Comparison of ENCODE assay signal across 1 cellular context in the genomic region with DNA sequence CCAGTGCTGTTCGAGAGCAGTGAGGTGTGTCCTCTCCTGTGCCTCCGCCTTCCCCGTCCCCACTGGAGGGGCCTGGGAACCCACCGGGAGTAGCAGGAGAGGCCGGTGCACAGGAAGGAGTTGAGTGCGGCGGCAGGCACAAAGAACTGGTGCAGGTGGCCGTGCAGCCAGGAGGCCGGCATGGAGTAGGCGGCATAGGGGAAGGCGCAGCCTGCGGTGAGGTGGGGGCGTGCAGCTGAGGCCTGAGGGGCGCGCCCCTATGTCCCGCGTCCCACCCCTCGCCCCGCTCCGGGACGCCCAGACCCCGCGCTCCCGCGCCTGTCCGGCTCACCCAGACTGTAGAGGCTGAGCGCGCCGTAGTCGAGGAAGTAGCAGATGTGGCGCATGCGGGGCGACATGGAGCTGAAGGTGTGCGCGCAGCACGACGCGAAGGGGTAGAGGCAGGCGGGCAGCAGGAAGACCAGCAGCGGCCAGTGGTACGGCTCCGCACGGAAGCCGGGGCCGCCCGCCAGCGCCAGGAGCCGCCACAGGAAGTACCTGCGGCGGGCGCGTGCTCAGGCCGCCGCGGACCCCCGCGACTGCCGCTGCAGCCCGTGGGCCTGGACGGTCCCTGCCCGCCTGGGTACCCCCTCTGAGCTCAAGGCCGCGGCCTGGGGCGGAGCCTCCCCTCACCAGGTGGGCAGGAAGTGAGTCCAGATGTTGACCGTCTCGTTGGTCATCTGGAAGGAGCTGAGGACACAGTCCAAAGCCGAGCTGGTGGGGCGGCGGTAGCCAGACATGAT.
TF ChIP-seq lines count a peak whose summit lies in the region.

No MANE protein-coding gene starts in this region.

TF ChIP-seq in K562, 482 proteins besides CTCF, POLR2A, EP300 and RAD21:
- no peak for TF ChIP-seq TCF7L2 (IDR thresholded peaks at IDR 0.05; ENCODE audit: low read depth, low read length)
- no peak for TF ChIP-seq BACH1 (tag; IDR thresholded peaks at IDR 0.05)
- TF ChIP-seq BCL6 (CRISPR knock-in tag; IDR thresholded peaks at IDR 0.05): no peak
- TF ChIP-seq FOXJ3 (CRISPR knock-in tag; IDR thresholded peaks at IDR 0.05): no peak
- peak; percentile 59 for TF ChIP-seq ZFP36 (IDR thresholded peaks at IDR 0.05; ENCODE audit: low read depth, low read length, partially characterized antibody)
- peak; percentile 64 for TF ChIP-seq POLR2G (IDR thresholded peaks at IDR 0.05; ENCODE audit: low read depth, low read length)
- TF ChIP-seq, protein P1, sequence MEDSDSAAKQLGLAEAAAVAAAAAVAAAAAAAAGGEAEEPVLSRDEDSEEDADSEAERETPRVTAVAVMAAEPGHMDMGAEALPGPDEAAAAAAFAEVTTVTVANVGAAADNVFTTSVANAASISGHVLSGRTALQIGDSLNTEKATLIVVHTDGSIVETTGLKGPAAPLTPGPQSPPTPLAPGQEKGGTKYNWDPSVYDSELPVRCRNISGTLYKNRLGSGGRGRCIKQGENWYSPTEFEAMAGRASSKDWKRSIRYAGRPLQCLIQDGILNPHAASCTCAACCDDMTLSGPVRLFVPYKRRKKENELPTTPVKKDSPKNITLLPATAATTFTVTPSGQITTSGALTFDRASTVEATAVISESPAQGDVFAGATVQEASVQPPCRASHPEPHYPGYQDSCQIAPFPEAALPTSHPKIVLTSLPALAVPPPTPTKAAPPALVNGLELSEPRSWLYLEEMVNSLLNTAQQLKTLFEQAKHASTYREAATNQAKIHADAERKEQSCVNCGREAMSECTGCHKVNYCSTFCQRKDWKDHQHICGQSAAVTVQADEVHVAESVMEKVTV (CRISPR knock-in tag; IDR thresholded peaks at IDR 0.05): no peak
- TF ChIP-seq, protein P2, sequence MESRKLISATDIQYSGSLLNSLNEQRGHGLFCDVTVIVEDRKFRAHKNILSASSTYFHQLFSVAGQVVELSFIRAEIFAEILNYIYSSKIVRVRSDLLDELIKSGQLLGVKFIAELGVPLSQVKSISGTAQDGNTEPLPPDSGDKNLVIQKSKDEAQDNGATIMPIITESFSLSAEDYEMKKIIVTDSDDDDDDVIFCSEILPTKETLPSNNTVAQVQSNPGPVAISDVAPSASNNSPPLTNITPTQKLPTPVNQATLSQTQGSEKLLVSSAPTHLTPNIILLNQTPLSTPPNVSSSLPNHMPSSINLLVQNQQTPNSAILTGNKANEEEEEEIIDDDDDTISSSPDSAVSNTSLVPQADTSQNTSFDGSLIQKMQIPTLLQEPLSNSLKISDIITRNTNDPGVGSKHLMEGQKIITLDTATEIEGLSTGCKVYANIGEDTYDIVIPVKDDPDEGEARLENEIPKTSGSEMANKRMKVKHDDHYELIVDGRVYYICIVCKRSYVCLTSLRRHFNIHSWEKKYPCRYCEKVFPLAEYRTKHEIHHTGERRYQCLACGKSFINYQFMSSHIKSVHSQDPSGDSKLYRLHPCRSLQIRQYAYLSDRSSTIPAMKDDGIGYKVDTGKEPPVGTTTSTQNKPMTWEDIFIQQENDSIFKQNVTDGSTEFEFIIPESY (CRISPR knock-in tag; IDR thresholded peaks at IDR 0.05): peak; percentile 89
- TF ChIP-seq, protein P3, sequence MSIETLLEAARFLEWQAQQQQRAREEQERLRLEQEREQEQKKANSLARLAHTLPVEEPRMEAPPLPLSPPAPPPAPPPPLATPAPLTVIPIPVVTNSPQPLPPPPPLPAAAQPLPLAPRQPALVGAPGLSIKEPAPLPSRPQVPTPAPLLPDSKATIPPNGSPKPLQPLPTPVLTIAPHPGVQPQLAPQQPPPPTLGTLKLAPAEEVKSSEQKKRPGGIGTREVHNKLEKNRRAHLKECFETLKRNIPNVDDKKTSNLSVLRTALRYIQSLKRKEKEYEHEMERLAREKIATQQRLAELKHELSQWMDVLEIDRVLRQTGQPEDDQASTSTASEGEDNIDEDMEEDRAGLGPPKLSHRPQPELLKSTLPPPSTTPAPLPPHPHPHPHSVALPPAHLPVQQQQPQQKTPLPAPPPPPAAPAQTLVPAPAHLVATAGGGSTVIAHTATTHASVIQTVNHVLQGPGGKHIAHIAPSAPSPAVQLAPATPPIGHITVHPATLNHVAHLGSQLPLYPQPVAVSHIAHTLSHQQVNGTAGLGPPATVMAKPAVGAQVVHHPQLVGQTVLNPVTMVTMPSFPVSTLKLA (conservative IDR thresholded peaks at IDR 0.05): no peak
- TF ChIP-seq, protein P4, sequence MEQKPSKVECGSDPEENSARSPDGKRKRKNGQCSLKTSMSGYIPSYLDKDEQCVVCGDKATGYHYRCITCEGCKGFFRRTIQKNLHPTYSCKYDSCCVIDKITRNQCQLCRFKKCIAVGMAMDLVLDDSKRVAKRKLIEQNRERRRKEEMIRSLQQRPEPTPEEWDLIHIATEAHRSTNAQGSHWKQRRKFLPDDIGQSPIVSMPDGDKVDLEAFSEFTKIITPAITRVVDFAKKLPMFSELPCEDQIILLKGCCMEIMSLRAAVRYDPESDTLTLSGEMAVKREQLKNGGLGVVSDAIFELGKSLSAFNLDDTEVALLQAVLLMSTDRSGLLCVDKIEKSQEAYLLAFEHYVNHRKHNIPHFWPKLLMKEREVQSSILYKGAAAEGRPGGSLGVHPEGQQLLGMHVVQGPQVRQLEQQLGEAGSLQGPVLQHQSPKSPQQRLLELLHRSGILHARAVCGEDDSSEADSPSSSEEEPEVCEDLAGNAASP (IDR thresholded peaks at IDR 0.05): no peak
